In genomic region chrX:119410027-119410819, GRCh38 we compare ENCODE assay signal across 8 cellular contexts. TPM values are rescaled to one million over a fixed set of nuclear protein-coding genes. Genes with fewer than 3 reads are reported as not detected.
DNase-seq lines count a peak whose midpoint lies in the region; ATAC-seq and TF ChIP-seq lines count a peak whose summit lies in the region.
"Had no signal": no experiment of that assay in that cellular context is flagged by ENCODE, and none has a peak within 500 bp of the region (broad histone marks: within the 10 kb centered on the region; RNA-seq: fewer than 3 reads in every experiment).

No MANE protein-coding gene starts in this region.

- DNase-seq in HCT116 (ENCODE audit: low read depth, low spot score) (peak; percentile 49), SK-N-SH (no peak), transverse colon (peak; percentile 80), T-helper 1 cell (no peak)
- DNase-seq in activated CD8-positive, alpha-beta T cell treated with anti-CD3 and anti-CD28 coated beads for 36 hours: no peak
- DNase-seq: SHP77 treated with DMSO at 0.1 percent for 48 hours had no signal

- H3K9me2 ChIP-seq in HCT116 (ENCODE audit: insufficient read depth) (no peaks in the 10 kb centered on the region), SK-N-SH (no peaks in the 10 kb centered on the region)

- no peaks in the 10 kb centered on the region for H3K9me3 ChIP-seq in HCT116 (ENCODE audit: control insufficient read depth in 1 of 2, insufficient read depth in 1 of 2, low read depth in 1 of 2, low read length in 2 of 2)
- H3K9me3 ChIP-seq in SK-N-SH: no peaks in the 10 kb centered on the region
- H3K9me3 ChIP-seq in gastroesophageal sphincter: no peaks in the 10 kb centered on the region
- H3K9me3 ChIP-seq in transverse colon: no peaks in the 10 kb centered on the region

- H3F3A ChIP-seq in SK-N-SH (replicated peaks; ENCODE audit: insufficient read depth): peaks cover 7% of the 10 kb centered on the region

- H3K4me2 ChIP-seq in HCT116 (ENCODE audit: low read length) (peak overlapping the region; percentile 63), SK-N-SH (peak overlapping the region; percentile 37; the same call in 1 of the 2 replicates)

- H3K36me3 ChIP-seq in HCT116 (ENCODE audit: control insufficient read depth in 1 of 2, insufficient read depth in 2 of 2, low read length in 2 of 2) (no peaks in the 10 kb centered on the region), SK-N-SH (replicated peaks in 1 of 2; ENCODE audit: control insufficient read depth in 1 of 2, insufficient read depth in 2 of 2, low read length in 1 of 2) (no peaks in the 10 kb centered on the region), gastroesophageal sphincter (peaks cover 0 to 19% of the 10 kb centered on the region in 2 donors), transverse colon (no peaks in the 10 kb centered on the region)

- H3K4me1 Mint-ChIP-seq in activated CD8-positive, alpha-beta T cell treated with anti-CD3 and anti-CD28 coated beads for 36 hours (ENCODE audit: low read depth): no peaks in the 10 kb centered on the region

- TF ChIP-seq EP300 in SK-N-SH (IDR thresholded peaks at IDR 0.05; ENCODE audit: borderline replicate concordance in 1 of 2, low read depth in 1 of 2, low read length in 1 of 2) (no peak), gastroesophageal sphincter (IDR thresholded peaks at IDR 0.05) (no peak), transverse colon (IDR thresholded peaks at IDR 0.05; ENCODE audit: low read depth) (no peak)

- H3K9me3 Mint-ChIP-seq in activated CD8-positive, alpha-beta T cell treated with anti-CD3 and anti-CD28 coated beads for 36 hours: no peaks in the 10 kb centered on the region

- H3K27ac Mint-ChIP-seq in activated CD8-positive, alpha-beta T cell treated with anti-CD3 and anti-CD28 coated beads for 36 hours: no peak overlapping the region

- H3K27ac ChIP-seq in HCT116 (ENCODE audit: low read depth, low read length) (peak overlapping the region; percentile 52), SK-N-SH (ENCODE audit: low read depth in 2 of 2, low read length in 1 of 2) (peak overlapping the region in 1 of 2 experiments; percentile 59; a peak in 2 of 4 replicates), gastroesophageal sphincter (peak overlapping the region in 3 of 4 donors; percentile 3 to 64 (median 53)), transverse colon (peak overlapping the region; percentile 57 to 83 (median 78))

- H3K4me3 Mint-ChIP-seq in activated CD8-positive, alpha-beta T cell treated with anti-CD3 and anti-CD28 coated beads for 36 hours: no peak overlapping the region

- POLR2A ChIA-PET in HCT116 (lab: Charles Lee): interaction anchor here (1.4 kb wide), 1 partner anchor 58 kb away, joined by 3 read pairs; the partner anchor contains the start of gene SLC25A5
- POLR2A ChIA-PET in SK-N-SH (lab: Yijun Ruan, JAX): no interaction called here
- POLR2A ChIA-PET in activated CD8-positive, alpha-beta T cell treated with anti-CD3 and anti-CD28 coated beads for 36 hours (lab: Charles Lee): no interaction called here

- peaks cover 3% of the 10 kb centered on the region for H3K36me3 Mint-ChIP-seq in activated CD8-positive, alpha-beta T cell treated with anti-CD3 and anti-CD28 coated beads for 36 hours (ENCODE audit: low read depth)

- in situ Hi-C loops in transverse colon (cut with MboI; ENCODE audit: low pct_ligation_motif_present in 1 of 4, low pct_unique_long_range_greater_than_20kb in 1 of 4, low sequenced_read_pairs in 3 of 4): no loop called here

- H4K20me1 ChIP-seq in HCT116 (ENCODE audit: insufficient read depth) (no peaks in the 10 kb centered on the region), SK-N-SH (ENCODE audit: insufficient read depth) (no peaks in the 10 kb centered on the region)

- no peak overlapping the region for H2AFZ ChIP-seq in HCT116 (ENCODE audit: low read depth, low read length, poor library complexity, severe bottlenecking)
- H2AFZ ChIP-seq in SK-N-SH (ENCODE audit: low read depth): no peak overlapping the region

- RAD21 ChIA-PET in HCT116 (lab: Charles Lee; ENCODE audit: low non-redundant PET in 1 of 2, low total read pairs in 2 of 2, uncharacterized antibody in 2 of 2, unreplicated experiment in 2 of 2): no interaction called here

- H3K79me2 ChIP-seq in HCT116 (ENCODE audit: insufficient read depth, low read length) (no peaks in the 10 kb centered on the region), SK-N-SH (ENCODE audit: insufficient read depth) (no peaks in the 10 kb centered on the region)

- intact Hi-C loops in HCT116 (cut with micrococcal nuclease): no loop called here
- intact Hi-C loops in transverse colon (cut with DNase I; ENCODE audit: low total_unique reads): no loop called here
- intact Hi-C loops in activated CD8-positive, alpha-beta T cell treated with anti-CD3 and anti-CD28 coated beads for 36 hours (cut with micrococcal nuclease): no loop called here

- H3K4me3 ChIP-seq in HCT116 (replicated peaks in 1 of 2; ENCODE audit: low read depth in 1 of 2, low read length in 2 of 2) (no peak overlapping the region), SK-N-SH (ENCODE audit: low read depth in 2 of 2, low read length in 1 of 2) (no peak overlapping the region), gastroesophageal sphincter (no peak overlapping the region), transverse colon (no peak overlapping the region)

- peaks cover 14 to 16% of the 10 kb centered on the region in 2 experiments for H3K4me1 ChIP-seq in HCT116 (ENCODE audit: control insufficient read depth in 1 of 2, insufficient read depth in 2 of 2, low read length in 2 of 2)
- no peaks in the 10 kb centered on the region for H3K4me1 ChIP-seq in SK-N-SH (ENCODE audit: control insufficient read depth in 1 of 2, insufficient read depth in 2 of 2, low read depth in 1 of 2, low read length in 1 of 2)
- H3K4me1 ChIP-seq in gastroesophageal sphincter: peaks cover 0 to 7% (median 0%) of the 10 kb centered on the region in 3 donors
- H3K4me1 ChIP-seq in transverse colon: peaks cover 0 to 10% (median 5%) of the 10 kb centered on the region in 4 donors

- no peak for TF ChIP-seq CTCF in HCT116 (IDR thresholded peaks at IDR 0.05 in 2 of 3, conservative IDR thresholded peaks at IDR 0.05 in 1 of 3; ENCODE audit: borderline replicate concordance in 1 of 3, insufficient read depth in 1 of 3, low read depth in 2 of 3, low read length in 2 of 3)
- no peak for TF ChIP-seq CTCF in SK-N-SH (IDR thresholded peaks at IDR 0.05)
- TF ChIP-seq CTCF in gastroesophageal sphincter (IDR thresholded peaks at IDR 0.05): no peak
- TF ChIP-seq CTCF in transverse colon (IDR thresholded peaks at IDR 0.05): no peak
- TF ChIP-seq CTCF in activated CD8-positive, alpha-beta T cell treated with anti-CD3 and anti-CD28 coated beads for 36 hours (IDR thresholded peaks at IDR 0.05): no peak

- ATAC-seq in HCT116 (peak; percentile 89), gastroesophageal sphincter (peak; percentile 82), HG02981 (IDR thresholded peaks at IDR 0.05; ENCODE audit: unreplicated experiment) (no peak)
- ATAC-seq in activated CD8-positive, alpha-beta T cell treated with anti-CD3 and anti-CD28 coated beads for 36 hours: no peak

- H3K27me3 ChIP-seq in HCT116 (ENCODE audit: insufficient read depth, low read length) (no peaks in the 10 kb centered on the region), SK-N-SH (ENCODE audit: insufficient read depth) (no peaks in the 10 kb centered on the region; the same call in 1 of the 2 replicates), gastroesophageal sphincter (no peaks in the 10 kb centered on the region), transverse colon (no peaks in the 10 kb centered on the region)

- 16% methylated on average over 15 of the region's 15 CpGs for WGBS in SK-N-SH (ENCODE audit: low lambda C conversion rate)
- 20% methylated on average over 2 to 4 of the region's 15 CpGs for WGBS in gastroesophageal sphincter (ENCODE audit: low coverage in 1 of 2), 2 donors
- WGBS in transverse colon (ENCODE audit: low coverage in 1 of 2), 2 donors: 49% methylated on average over 15 of the region's 15 CpGs; no CpG with 5 or more reads in 1 of the 2 donors

- TF ChIP-seq RAD21 in HCT116 (IDR thresholded peaks at IDR 0.05; ENCODE audit: low read depth) (0 out of 2 replicates have a peak, but pooled peaks have one; percentile 8), SK-N-SH (IDR thresholded peaks at IDR 0.05; ENCODE audit: low read length) (no peak)

- no peaks in the 10 kb centered on the region for H3K27me3 Mint-ChIP-seq in activated CD8-positive, alpha-beta T cell treated with anti-CD3 and anti-CD28 coated beads for 36 hours

- no TSS peak for BruUV-seq in HCT116 (replicated peaks; lab: Mats Ljungman, UMichigan)

- H3K9ac ChIP-seq in HCT116 (ENCODE audit: low read length) (no peak overlapping the region), SK-N-SH (no peak overlapping the region)

- TF ChIP-seq POLR2A in HCT116 (IDR thresholded peaks at IDR 0.05; ENCODE audit: borderline replicate concordance, extremely low read depth, insufficient read depth, insufficient read length) (no peak), gastroesophageal sphincter (IDR thresholded peaks at IDR 0.05) (no peak), transverse colon (IDR thresholded peaks at IDR 0.05) (no peak)

- CTCF ChIA-PET in HCT116 (lab: Charles Lee) (no interaction called here), SK-N-SH (lab: Yijun Ruan, JAX) (no interaction called here)
- CTCF ChIA-PET in activated CD8-positive, alpha-beta T cell treated with anti-CD3 and anti-CD28 coated beads for 36 hours (lab: Charles Lee): no interaction called here

TF ChIP-seq in HCT116, 20 proteins besides CTCF, POLR2A, EP300 and RAD21 (continues in another document):
- TF ChIP-seq ELF1 (IDR thresholded peaks at IDR 0.05; ENCODE audit: borderline replicate concordance, low read depth) (no peak), FOSL1 (IDR thresholded peaks at IDR 0.05; ENCODE audit: low read depth) (no peak)

TF ChIP-seq in SK-N-SH, 30 proteins besides CTCF, POLR2A, EP300 and RAD21 (continues in another document):
- TF ChIP-seq JUND (IDR thresholded peaks at IDR 0.05) (no peak), YY1 (IDR thresholded peaks at IDR 0.05; ENCODE audit: low read depth) (no peak), ELF1 (IDR thresholded peaks at IDR 0.05) (no peak)

RNA-seq across cellular contexts. Expression of gene SLC25A43, which starts 11.1 kb away (rescaled TPM):
- total RNA-seq in HCT116 (2021; ENCODE audit: unreplicated experiment) (14.1 TPM), gastroesophageal sphincter (10 to 100 TPM in 3 of 4 donors, 1 to 10 TPM in 1; 7.9 to 18.0 (median 14.3) TPM), transverse colon (10 to 100 TPM; 23.3 to 46.4 (median 43.4) TPM)
- 10.5 and 13.9 TPM in 2 replicates for polyA plus RNA-seq in HCT116 (2012)
- 7.5 and 13.2 TPM in 2 replicates for polyA plus RNA-seq in SK-N-SH (2012; rRNA removed)
- polyA plus RNA-seq in SK-N-SH (2012; cell fraction: cytosol; rRNA removed): 17.8 TPM in 2 replicates
- polyA plus RNA-seq in SK-N-SH (2012; cell fraction: nucleus; rRNA removed): 6.0 and 8.5 TPM in 2 replicates
- total RNA-seq in activated CD8-positive, alpha-beta T cell treated with anti-CD3 and anti-CD28 coated beads for 36 hours: 1 to 10 TPM; 5.3 to 5.6 TPM

RNA-seq across cellular contexts. Expression of gene SLC25A5, which starts 58.0 kb away (rescaled TPM):
- total RNA-seq in HCT116 (2021; ENCODE audit: unreplicated experiment) (641 TPM), gastroesophageal sphincter (100 to 1,000 TPM; 165 to 302 (median 209) TPM), transverse colon (1,000 to 10,000 TPM in 1 of 4 donors, 100 to 1,000 TPM in 3; 319 to 1,302 (median 724) TPM)
- 705 and 749 TPM in 2 replicates for polyA plus RNA-seq in HCT116 (2012)
- polyA plus RNA-seq in SK-N-SH (2012; rRNA removed): 374 and 387 TPM in 2 replicates
- polyA plus RNA-seq in SK-N-SH (2012; cell fraction: cytosol; rRNA removed): 375 and 450 TPM in 2 replicates
- 166 and 201 TPM in 2 replicates for polyA plus RNA-seq in SK-N-SH (2012; cell fraction: nucleus; rRNA removed)
- 100 to 1,000 TPM; 830 to 839 TPM for total RNA-seq in activated CD8-positive, alpha-beta T cell treated with anti-CD3 and anti-CD28 coated beads for 36 hours

Comparison
In these comparisons a context has a peak if more than half of its experiments do, and no peak if none do; other contexts are left out.
1. ATAC-seq: peak in HCT116 (single experiment) and gastroesophageal sphincter (single experiment); none in HG02981 (single experiment) and activated CD8-positive, alpha-beta T cell treated with anti-CD3 and anti-CD28 coated beads for 36 hours (single experiment).
2. DNase-seq: peak in HCT116 (single experiment) and transverse colon (single experiment); none in SK-N-SH (single experiment), T-helper 1 cell (0 of 5) and activated CD8-positive, alpha-beta T cell treated with anti-CD3 and anti-CD28 coated beads for 36 hours (single experiment).
3. Of the 11 proteins assayed by ChIP-seq in both SK-N-SH and HCT116: peak only in SK-N-SH: none; only in HCT116: JUND, MAX and RAD21; in both: none; in neither: 8.